12 cellular contexts compared by ENCODE assay signal in the genomic region with DNA sequence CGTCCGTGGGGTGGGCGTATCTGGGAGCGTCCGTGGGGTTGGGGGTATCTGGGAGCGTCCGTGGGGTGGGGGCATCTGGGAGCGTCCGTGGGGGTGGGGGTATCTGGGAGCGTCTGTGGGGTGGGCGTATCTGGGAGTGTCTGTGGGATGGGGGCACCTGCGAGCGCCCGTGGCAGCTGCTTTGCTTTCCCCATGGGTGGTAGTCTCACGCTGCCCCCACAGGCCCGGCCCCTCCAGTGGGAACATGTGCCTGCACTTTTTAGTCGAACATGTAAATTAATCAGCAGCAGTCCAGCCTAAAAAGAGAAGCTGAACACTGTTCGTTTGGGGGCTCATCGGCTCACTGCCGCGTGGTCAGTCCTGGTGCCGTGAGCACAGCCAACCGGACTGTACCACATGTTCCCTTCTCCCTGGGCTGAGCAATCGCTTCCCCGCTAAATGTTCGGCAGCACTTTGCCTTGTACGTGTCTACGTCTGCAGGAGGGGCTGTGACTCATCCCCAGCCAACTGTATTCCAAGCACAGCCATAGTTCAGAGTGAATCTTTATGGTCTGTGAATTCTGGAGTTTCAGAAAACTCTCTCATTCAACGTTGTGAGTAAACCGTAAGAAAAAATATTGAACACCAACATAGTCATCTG.
DNase-seq lines count a peak whose midpoint lies in the region; ATAC-seq, FAIRE-seq and TF ChIP-seq lines count a peak whose summit lies in the region.
"Had no signal": no experiment of that assay in that cellular context is flagged by ENCODE, and none has a peak within 500 bp of the region (broad histone marks: within the 10 kb centered on the region; RNA-seq: fewer than 3 reads in every experiment).

No MANE protein-coding gene starts in this region.

- no peaks in the 10 kb centered on the region; the same call in 1 of the 2 replicates for H4K20me1 ChIP-seq in HepG2 (ENCODE audit: insufficient read depth, low read length)
- H4K20me1 ChIP-seq: BLaER1 had no signal

- no peak overlapping the region for H3K9ac ChIP-seq in HepG2 (ENCODE audit: insufficient read depth, low read depth, low read length)
- H3K9ac ChIP-seq: BLaER1 had no signal

- no peak overlapping the region for H3K4me3 ChIP-seq in ACC112 (ENCODE audit: low read depth, low read length)
- H3K4me3 ChIP-seq in brain microvascular endothelial cell (ENCODE audit: low read depth, low read length), result no peak overlapping the region
- H3K4me3 ChIP-seq in HepG2 (replicated peaks in 1 of 3; ENCODE audit: insufficient read depth in 1 of 3, low read depth in 2 of 3, low read length in 3 of 3), result no peak overlapping the region
- H3K4me3 ChIP-seq: BLaER1, GM23338, upper lobe of right lung had no signal

- no peak for TF ChIP-seq RAD21 in HepG2 (CRISPR knock-in tag; IDR thresholded peaks at IDR 0.05)

- no peak for TF ChIP-seq POLR2A in HepG2 (IDR thresholded peaks at IDR 0.05; ENCODE audit: insufficient read depth in 1 of 2, low read depth in 2 of 2, low read length in 2 of 2)

- intact Hi-C loops in HepG2 (cut with micrococcal nuclease; ENCODE audit: unreplicated experiment), result no loop called here

- no TSS peak for BruUV-seq in HepG2 (replicated peaks; lab: Mats Ljungman, UMichigan)

- POLR2A ChIA-PET in HepG2 (lab: Yijun Ruan, JAX), result no interaction called here

- no peaks in the 10 kb centered on the region for H3K79me2 ChIP-seq in ACC112 (ENCODE audit: control insufficient read depth, insufficient read depth, low read length, unreplicated experiment)
- H3K79me2 ChIP-seq in HepG2 (ENCODE audit: insufficient read depth, low read length), result no peaks in the 10 kb centered on the region

- in situ Hi-C loops in brain microvascular endothelial cell (cut with HindIII; ENCODE audit: low pct_ligation_motif_present, low sequenced_read_pairs), result no loop called here
- in situ Hi-C loops in HepG2 (cut with HindIII; ENCODE audit: extremely low pct_ligation_motif_present, low pct_unique_long_range_greater_than_20kb), result no loop called here

- H2AFZ ChIP-seq in ACC112 (ENCODE audit: low read length, unreplicated experiment) (no peak overlapping the region), HepG2 (ENCODE audit: low read length) (no peak overlapping the region)
- H2AFZ ChIP-seq: GM23338 had no signal

- ATAC-seq in HepG2, result peak; percentile 16; the same call in 2 of the 3 replicates
- no peak for ATAC-seq in GM21526 (IDR thresholded peaks at IDR 0.05; ENCODE audit: low FRiP score, unreplicated experiment)

- TF ChIP-seq EP300 in HepG2 (IDR thresholded peaks at IDR 0.05; ENCODE audit: low read depth in 2 of 2, low read length in 2 of 2), result no peak
- TF ChIP-seq EP300 in HepG2 (CRISPR knock-in tag; IDR thresholded peaks at IDR 0.05; ENCODE audit: borderline replicate concordance), result no peak

- H3K4me1 ChIP-seq in ACC112 (ENCODE audit: control insufficient read depth, insufficient read depth, low read length, unreplicated experiment) (no peaks in the 10 kb centered on the region), HepG2 (ENCODE audit: insufficient read depth, low read length) (peaks cover 18% of the 10 kb centered on the region)
- H3K4me1 ChIP-seq: BLaER1, upper lobe of right lung had no signal

- TF ChIP-seq CTCF in brain microvascular endothelial cell (IDR thresholded peaks at IDR 0.05; ENCODE audit: low read depth, low read length, missing control alignments) (no peak), HepG2 (CRISPR knock-in tag; IDR thresholded peaks at IDR 0.05) (no peak)

- no peaks in the 10 kb centered on the region for H3K36me3 ChIP-seq in ACC112 (ENCODE audit: insufficient read depth, low read length)
- no peaks in the 10 kb centered on the region for H3K36me3 ChIP-seq in brain microvascular endothelial cell (replicated peaks)
- peaks cover 8% of the 10 kb centered on the region in 2 experiments for H3K36me3 ChIP-seq in HepG2 (replicated peaks in 1 of 2; ENCODE audit: control insufficient read depth in 1 of 2, insufficient read depth in 2 of 2, low read length in 2 of 2)
- H3K36me3 ChIP-seq: upper lobe of right lung had no signal

- H3K27ac ChIP-seq in ACC112 (ENCODE audit: low read depth, low read length), result peak overlapping the region; percentile 46; the same call in 1 of the 2 replicates
- peak overlapping the region; percentile 22 for H3K27ac ChIP-seq in brain microvascular endothelial cell
- no peak overlapping the region for H3K27ac ChIP-seq in HepG2 (ENCODE audit: extremely low read length, insufficient read depth, low read length)
- H3K27ac ChIP-seq: BLaER1, upper lobe of right lung had no signal

- WGBS in HepG2 (ENCODE audit: low lambda C conversion rate), result 96% methylated on average over 28 of the region's 30 CpGs

- CTCF ChIA-PET in HepG2 (lab: Yijun Ruan, JAX; ENCODE audit: low intra/inter-chr PET ratio, low total read pairs), result interaction anchor here (0.7 to 1.7 kb wide), 2 partner anchors 412 to 416 kb away, joined by 3 to 12 read pairs; no protein-coding TSS in a partner anchor

- no peaks in the 10 kb centered on the region for H3K9me3 ChIP-seq in HepG2 (ENCODE audit: low read length)
- H3K9me3 ChIP-seq: BLaER1, upper lobe of right lung had no signal

- DNase-seq in HPDE6-E6E7 (ENCODE audit: extremely low spot score), result peak; percentile 51
- DNase-seq in brain microvascular endothelial cell, result peak; percentile 81
- no peak for DNase-seq in HepG2 (ENCODE audit: low spot score)
- no peak for DNase-seq in NCI-H146 treated with DMSO at 0.1 percent for 48 hours (lab: John Stamatoyannopoulos, UW; ENCODE audit: unreplicated experiment)
- no peak for DNase-seq in activated CD4-positive, alpha-beta T cell treated with anti-CD3 and anti-CD28 coated beads for 48 hours
- DNase-seq in NCI-H2081 treated with DMSO at 0.1 percent for 48 hours (lab: John Stamatoyannopoulos, UW), result no peak
- DNase-seq: NCI-H187 treated with DMSO at 0.1 percent for 48 hours, upper lobe of right lung had no signal

- no peaks in the 10 kb centered on the region for H3K27me3 ChIP-seq in ACC112 (ENCODE audit: insufficient read depth, low read length)
- H3K27me3 ChIP-seq in brain microvascular endothelial cell (replicated peaks), result no peaks in the 10 kb centered on the region
- no peaks in the 10 kb centered on the region for H3K27me3 ChIP-seq in HepG2 (ENCODE audit: control insufficient read depth in 1 of 2, insufficient read depth in 2 of 2, low read length in 2 of 2)
- H3K27me3 ChIP-seq: BLaER1, upper lobe of right lung had no signal

- no peak overlapping the region for H3K4me2 ChIP-seq in HepG2 (ENCODE audit: low read depth, low read length)
- H3K4me2 ChIP-seq: BLaER1, GM23338 had no signal

- no peak for FAIRE-seq in HepG2 (lab: Jason Lieb, UNC)

TF ChIP-seq in HepG2, 621 proteins besides CTCF, POLR2A, EP300 and RAD21:
- TF ChIP-seq ZBTB20 (CRISPR knock-in tag; IDR thresholded peaks at IDR 0.05; ENCODE audit: borderline replicate concordance, low read depth) (no peak), SP1 (IDR thresholded peaks at IDR 0.05) (no peak), SP1 (CRISPR knock-in tag; IDR thresholded peaks at IDR 0.05) (no peak), ZMYM3 (CRISPR knock-in tag; IDR thresholded peaks at IDR 0.05) (no peak), NCOA5 (CRISPR knock-in tag; IDR thresholded peaks at IDR 0.05) (no peak), TBP (CRISPR knock-in tag; IDR thresholded peaks at IDR 0.05) (no peak), ZNF24 (IDR thresholded peaks at IDR 0.05) (no peak), U2AF2 (IDR thresholded peaks at IDR 0.05; ENCODE audit: low read depth, low read length) (no peak), KDM4B (CRISPR knock-in tag; IDR thresholded peaks at IDR 0.05) (no peak), ZNF329 (CRISPR knock-in tag; IDR thresholded peaks at IDR 0.05; ENCODE audit: low read depth) (no peak), TCF7 (IDR thresholded peaks at IDR 0.05; ENCODE audit: low read depth) (no peak), MAF1 (CRISPR knock-in tag; IDR thresholded peaks at IDR 0.05; ENCODE audit: borderline replicate concordance) (no peak), ZNF713 (CRISPR knock-in tag; IDR thresholded peaks at IDR 0.05) (no peak), ZBTB38 (CRISPR knock-in tag; IDR thresholded peaks at IDR 0.05) (peak; percentile 94), SALL2 (CRISPR knock-in tag; IDR thresholded peaks at IDR 0.05) (no peak), RORA (CRISPR knock-in tag; IDR thresholded peaks at IDR 0.05) (no peak)
- TF ChIP-seq, protein P1, sequence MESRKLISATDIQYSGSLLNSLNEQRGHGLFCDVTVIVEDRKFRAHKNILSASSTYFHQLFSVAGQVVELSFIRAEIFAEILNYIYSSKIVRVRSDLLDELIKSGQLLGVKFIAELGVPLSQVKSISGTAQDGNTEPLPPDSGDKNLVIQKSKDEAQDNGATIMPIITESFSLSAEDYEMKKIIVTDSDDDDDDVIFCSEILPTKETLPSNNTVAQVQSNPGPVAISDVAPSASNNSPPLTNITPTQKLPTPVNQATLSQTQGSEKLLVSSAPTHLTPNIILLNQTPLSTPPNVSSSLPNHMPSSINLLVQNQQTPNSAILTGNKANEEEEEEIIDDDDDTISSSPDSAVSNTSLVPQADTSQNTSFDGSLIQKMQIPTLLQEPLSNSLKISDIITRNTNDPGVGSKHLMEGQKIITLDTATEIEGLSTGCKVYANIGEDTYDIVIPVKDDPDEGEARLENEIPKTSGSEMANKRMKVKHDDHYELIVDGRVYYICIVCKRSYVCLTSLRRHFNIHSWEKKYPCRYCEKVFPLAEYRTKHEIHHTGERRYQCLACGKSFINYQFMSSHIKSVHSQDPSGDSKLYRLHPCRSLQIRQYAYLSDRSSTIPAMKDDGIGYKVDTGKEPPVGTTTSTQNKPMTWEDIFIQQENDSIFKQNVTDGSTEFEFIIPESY (CRISPR knock-in tag; IDR thresholded peaks at IDR 0.05), result peak; percentile 91
- TF ChIP-seq, protein P2, sequence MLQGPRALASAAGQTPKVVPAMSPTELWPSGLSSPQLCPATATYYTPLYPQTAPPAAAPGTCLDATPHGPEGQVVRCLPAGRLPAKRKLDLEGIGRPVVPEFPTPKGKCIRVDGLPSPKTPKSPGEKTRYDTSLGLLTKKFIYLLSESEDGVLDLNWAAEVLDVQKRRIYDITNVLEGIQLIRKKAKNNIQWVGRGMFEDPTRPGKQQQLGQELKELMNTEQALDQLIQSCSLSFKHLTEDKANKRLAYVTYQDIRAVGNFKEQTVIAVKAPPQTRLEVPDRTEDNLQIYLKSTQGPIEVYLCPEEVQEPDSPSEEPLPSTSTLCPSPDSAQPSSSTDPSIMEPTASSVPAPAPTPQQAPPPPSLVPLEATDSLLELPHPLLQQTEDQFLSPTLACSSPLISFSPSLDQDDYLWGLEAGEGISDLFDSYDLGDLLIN (CRISPR knock-in tag; IDR thresholded peaks at IDR 0.05; ENCODE audit: borderline replicate concordance), result no peak

Comparison
In these comparisons a context has a peak if more than half of its experiments do, and no peak if none do; other contexts are left out.
1. DNase-seq: peak in HPDE6-E6E7 (single experiment) and brain microvascular endothelial cell (single experiment); none in HepG2 (single experiment), NCI-H146 treated with DMSO at 0.1 percent for 48 hours (single experiment), activated CD4-positive, alpha-beta T cell treated with anti-CD3 and anti-CD28 coated beads for 48 hours (single experiment) and NCI-H2081 treated with DMSO at 0.1 percent for 48 hours (single experiment).